Comparison of ENCODE assay signal across 22 cellular contexts in genomic region chr7:20374391-20374790, GRCh38.
"Had no signal": no experiment of that assay in that cellular context is flagged by ENCODE, and none has a peak within 500 bp of the region (broad histone marks: within the 10 kb centered on the region; RNA-seq: fewer than 3 reads in every experiment).

No MANE protein-coding gene starts in this region.

- H3K4me3 ChIP-seq: lower lobe of right lung, smooth muscle cell, upper lobe of right lung had no signal

- ATAC-seq: activated naive CD8-positive, alpha-beta T cell treated with anti-CD3 and anti-CD28 coated beads, Interleukin-2, amount 50 U/mL, for 24 hours; activated T-cell treated with anti-CD3 and anti-CD28 coated beads, Interleukin-2, amount 50 U/mL, for 4 hours; foreskin keratinocyte; left colon; lower lobe of right lung; natural killer cell treated with Interleukin-12 subunit alpha and Interleukin-12 subunit beta and Interleukin-15 and Interleukin-18, amount 100 ng/mL, for 72 hours; sciatic nerve; stimulated activated effector memory CD8-positive, alpha-beta T cell treated with anti-CD3 and anti-CD28 coated beads, Interleukin-12 subunit alpha, Interleukin-12 subunit beta, amount 100 ng/mL, for 72 hours; upper lobe of right lung had no signal

- H3K9me3 Mint-ChIP-seq: activated naive CD4-positive, alpha-beta T cell treated with anti-CD3 and anti-CD28 coated beads, Interleukin-2, amount 10 ng/mL, durations not matched to agents 7 days and 5 days; activated naive CD8-positive, alpha-beta T cell treated with anti-CD3 and anti-CD28 coated beads, Interleukin-2, amount 50 U/mL, for 24 hours had no signal

- H3K4me1 ChIP-seq: foreskin keratinocyte, lower lobe of right lung, upper lobe of right lung had no signal

- H3K4me3 Mint-ChIP-seq: activated naive CD4-positive, alpha-beta T cell treated with anti-CD3 and anti-CD28 coated beads, Interleukin-2, amount 10 ng/mL, durations not matched to agents 7 days and 5 days; activated naive CD8-positive, alpha-beta T cell treated with anti-CD3 and anti-CD28 coated beads, Interleukin-2, amount 50 U/mL, for 24 hours; activated T-cell treated with anti-CD3 and anti-CD28 coated beads, Interleukin-2, amount 50 U/mL, for 4 hours; brain; natural killer cell treated with Interleukin-12 subunit alpha and Interleukin-12 subunit beta and Interleukin-15 and Interleukin-18, amount 100 ng/mL, for 72 hours; stimulated activated effector memory CD8-positive, alpha-beta T cell treated with anti-CD3 and anti-CD28 coated beads, Interleukin-12 subunit alpha, Interleukin-12 subunit beta, amount 100 ng/mL, for 72 hours had no signal

- H3K36me3 Mint-ChIP-seq: activated naive CD4-positive, alpha-beta T cell treated with anti-CD3 and anti-CD28 coated beads, Interleukin-2, amount 10 ng/mL, durations not matched to agents 7 days and 5 days; natural killer cell treated with Interleukin-12 subunit alpha and Interleukin-12 subunit beta and Interleukin-15 and Interleukin-18, amount 100 ng/mL, for 72 hours; stimulated activated effector memory CD8-positive, alpha-beta T cell treated with anti-CD3 and anti-CD28 coated beads, Interleukin-12 subunit alpha, Interleukin-12 subunit beta, amount 100 ng/mL, for 72 hours had no signal

- H3K9me3 ChIP-seq: lower lobe of right lung, neutrophil, upper lobe of right lung had no signal

- H3K4me1 Mint-ChIP-seq: activated naive CD4-positive, alpha-beta T cell treated with anti-CD3 and anti-CD28 coated beads, Interleukin-2, amount 10 ng/mL, durations not matched to agents 7 days and 5 days; activated naive CD8-positive, alpha-beta T cell treated with anti-CD3 and anti-CD28 coated beads, Interleukin-2, amount 50 U/mL, for 24 hours; brain; stimulated activated effector memory CD8-positive, alpha-beta T cell treated with anti-CD3 and anti-CD28 coated beads, Interleukin-12 subunit alpha, Interleukin-12 subunit beta, amount 100 ng/mL, for 72 hours had no signal

- H3K27ac Mint-ChIP-seq: activated naive CD4-positive, alpha-beta T cell treated with anti-CD3 and anti-CD28 coated beads, Interleukin-2, amount 10 ng/mL, durations not matched to agents 7 days and 5 days; activated naive CD8-positive, alpha-beta T cell treated with anti-CD3 and anti-CD28 coated beads, Interleukin-2, amount 50 U/mL, for 24 hours; brain; natural killer cell treated with Interleukin-12 subunit alpha and Interleukin-12 subunit beta and Interleukin-15 and Interleukin-18, amount 100 ng/mL, for 72 hours; stimulated activated effector memory CD8-positive, alpha-beta T cell treated with anti-CD3 and anti-CD28 coated beads, Interleukin-12 subunit alpha, Interleukin-12 subunit beta, amount 100 ng/mL, for 72 hours had no signal

- H3K36me3 ChIP-seq: lower lobe of right lung, neutrophil, upper lobe of right lung had no signal

- DNase-seq: activated CD4-positive, alpha-beta T cell treated with anti-CD3 and anti-CD28 coated beads, Interleukin-2, amount 50 U/mL, for 1 hour; activated CD4-positive, CD25-positive, alpha-beta regulatory T cell treated with anti-CD3 and anti-CD28 coated beads, Interleukin-2, amount 50 U/mL, for 72 hours; activated CD8-positive, alpha-beta memory T cell treated with anti-CD3 and anti-CD28 coated beads, Interleukin-2, amount 50 U/mL, for 4 hours; activated effector memory CD4-positive, alpha-beta T cell treated with Interleukin-2 at 50 U/mL for 16 hours; activated naive CD4-positive, alpha-beta T cell treated with anti-CD3 and anti-CD28 coated beads, Interleukin-2, amount 10 ng/mL, durations not matched to agents 7 days and 5 days; activated naive CD8-positive, alpha-beta T cell treated with anti-CD3 and anti-CD28 coated beads, Interleukin-2, amount 50 U/mL, for 24 hours; activated T-cell treated with anti-CD3 and anti-CD28 coated beads, Interleukin-2, amount 50 U/mL, for 4 hours; anterior cingulate cortex; caudate nucleus; foreskin keratinocyte; hypothalamus; islet precursor cell; lower lobe of right lung; stimulated activated CD4-positive, alpha-beta T cell treated with anti-CD3 and anti-CD28 coated beads, Interleukin-4, amount 100 ng/mL, for 1 hour; upper lobe of right lung had no signal

- H3K27me3 Mint-ChIP-seq: activated naive CD4-positive, alpha-beta T cell treated with anti-CD3 and anti-CD28 coated beads, Interleukin-2, amount 10 ng/mL, durations not matched to agents 7 days and 5 days; activated naive CD8-positive, alpha-beta T cell treated with anti-CD3 and anti-CD28 coated beads, Interleukin-2, amount 50 U/mL, for 24 hours; brain; natural killer cell treated with Interleukin-12 subunit alpha and Interleukin-12 subunit beta and Interleukin-15 and Interleukin-18, amount 100 ng/mL, for 72 hours had no signal
